Comparison of ENCODE assay signal across 8 cellular contexts in genomic region chr16:25051446-25052160, GRCh38. TPM values are rescaled to one million over a fixed set of nuclear protein-coding genes. Genes with fewer than 3 reads are reported as not detected.
A peak's percentile ranks its signal among the peaks of the same experiment; 100 is the strongest.
DNase-seq lines count a peak whose midpoint lies in the region; ATAC-seq, FAIRE-seq and TF ChIP-seq lines count a peak whose summit lies in the region.

No MANE protein-coding gene starts in this region.

- no peak overlapping the region for H3K27ac ChIP-seq in HCT116 (ENCODE audit: low read depth, low read length)
- no peak overlapping the region for H3K27ac ChIP-seq in foreskin keratinocyte
- H3K27ac ChIP-seq in small intestine (ENCODE audit: low read depth in 1 of 2, low read length in 1 of 2): peak overlapping the region in 1 of 2 donors; percentile 66

- no peaks in the 10 kb centered on the region for H3K9me3 ChIP-seq in HCT116 (ENCODE audit: control insufficient read depth in 1 of 2, insufficient read depth in 1 of 2, low read depth in 1 of 2, low read length in 2 of 2)
- no peaks in the 10 kb centered on the region for H3K9me3 ChIP-seq in small intestine (ENCODE audit: control insufficient read depth, low read depth)

- H3K27ac Mint-ChIP-seq in activated CD8-positive, alpha-beta T cell treated with anti-CD3 and anti-CD28 coated beads, Interleukin-2, amount 10 ng/mL, durations not matched to agents 7 days and 5 days: peak overlapping the region; percentile 72

- no peak overlapping the region for H3K9ac ChIP-seq in HCT116 (ENCODE audit: low read length)

- BruUV-seq in HCT116 (replicated peaks; lab: Mats Ljungman, UMichigan): no TSS peak

- H3K4me2 ChIP-seq in HCT116 (ENCODE audit: low read length): peak overlapping the region; percentile 27

- TF ChIP-seq POLR2A in HCT116 (IDR thresholded peaks at IDR 0.05; ENCODE audit: borderline replicate concordance, extremely low read depth, insufficient read depth, insufficient read length): no peak

- H3K9me3 Mint-ChIP-seq in activated CD8-positive, alpha-beta T cell treated with anti-CD3 and anti-CD28 coated beads, Interleukin-2, amount 10 ng/mL, durations not matched to agents 7 days and 5 days (ENCODE audit: insufficient read depth): no peaks in the 10 kb centered on the region

- 19 to 22% (median 19%) methylated on average over 7 of the region's 7 CpGs for whole genome bisulfite sequencing in small intestine, 3 donors

- intact Hi-C loops in HCT116 (cut with micrococcal nuclease): loop anchor here (10.0 kb wide), 1 partner anchor 203 kb away; the partner anchor contains the start of gene ZKSCAN2

- RAD21 ChIA-PET in HCT116 (lab: Charles Lee; ENCODE audit: low non-redundant PET in 1 of 2, low total read pairs in 2 of 2, uncharacterized antibody in 2 of 2, unreplicated experiment in 2 of 2): no interaction called here

- no peak for TF ChIP-seq CTCF in HCT116 (IDR thresholded peaks at IDR 0.05 in 2 of 3, conservative IDR thresholded peaks at IDR 0.05 in 1 of 3; ENCODE audit: borderline replicate concordance in 1 of 3, insufficient read depth in 1 of 3, low read depth in 2 of 3, low read length in 2 of 3)
- TF ChIP-seq CTCF in foreskin keratinocyte (conservative IDR thresholded peaks at IDR 0.05): no peak

- H3K27me3 Mint-ChIP-seq in activated CD8-positive, alpha-beta T cell treated with anti-CD3 and anti-CD28 coated beads, Interleukin-2, amount 10 ng/mL, durations not matched to agents 7 days and 5 days (ENCODE audit: low read depth): no peaks in the 10 kb centered on the region

- POLR2A ChIA-PET in HCT116 (lab: Charles Lee): interaction anchor here (1.2 kb wide), 1 partner anchor 37 kb away, joined by 5 read pairs; the partner anchor contains the start of gene ARHGAP17
- POLR2A ChIA-PET in activated CD8-positive, alpha-beta T cell treated with anti-CD3 and anti-CD28 coated beads, Interleukin-2, amount 10 ng/mL, durations not matched to agents 7 days and 5 days (lab: Charles Lee): interaction anchor here (0.9 to 5.2 kb wide), 6 partner anchors 9 to 60 kb away, joined by 4 to 50 read pairs (median 6); partner anchors contain the start of genes ARHGAP17 and LCMT1

- H3K4me3 ChIP-seq in HCT116 (replicated peaks in 1 of 2; ENCODE audit: low read depth in 1 of 2, low read length in 2 of 2) (no peak overlapping the region), small intestine (ENCODE audit: low read depth in 1 of 2, low read length in 2 of 2) (no peak overlapping the region)

- H3K4me1 ChIP-seq in HCT116 (ENCODE audit: control insufficient read depth in 1 of 2, insufficient read depth in 2 of 2, low read length in 2 of 2) (peaks cover 25 to 47% of the 10 kb centered on the region in 2 experiments), foreskin keratinocyte (peaks cover 11% of the 10 kb centered on the region), small intestine (ENCODE audit: control insufficient read depth in 2 of 2, insufficient read depth in 1 of 2, low read depth in 1 of 2, low read length in 1 of 2) (peaks cover 0 to 4% of the 10 kb centered on the region in 2 donors)

- no peaks in the 10 kb centered on the region for H4K20me1 ChIP-seq in HCT116 (ENCODE audit: insufficient read depth)

- no peak for ATAC-seq in HCT116
- peak; percentile 16 for ATAC-seq in activated CD8-positive, alpha-beta T cell treated with anti-CD3 and anti-CD28 coated beads, Interleukin-2, amount 10 ng/mL, durations not matched to agents 7 days and 5 days
- peak; percentile 1 for ATAC-seq in foreskin keratinocyte
- no peak for ATAC-seq in GM18909 (IDR thresholded peaks at IDR 0.05; ENCODE audit: poor library complexity, unreplicated experiment)
- no peak for ATAC-seq in GM18858 (IDR thresholded peaks at IDR 0.05; ENCODE audit: unreplicated experiment)

- H3K36me3 Mint-ChIP-seq in activated CD8-positive, alpha-beta T cell treated with anti-CD3 and anti-CD28 coated beads, Interleukin-2, amount 10 ng/mL, durations not matched to agents 7 days and 5 days (ENCODE audit: low read depth): no peaks in the 10 kb centered on the region

- peaks cover 53% of the 10 kb centered on the region for H3K4me1 Mint-ChIP-seq in activated CD8-positive, alpha-beta T cell treated with anti-CD3 and anti-CD28 coated beads, Interleukin-2, amount 10 ng/mL, durations not matched to agents 7 days and 5 days (ENCODE audit: low read depth)

- no peaks in the 10 kb centered on the region for H3K79me2 ChIP-seq in HCT116 (ENCODE audit: insufficient read depth, low read length)

- DNase-seq in HCT116 (ENCODE audit: low read depth, low spot score) (no peak), foreskin keratinocyte (peak; percentile 56 to 76), small intestine (peak; percentile 9), NCI-H446 treated with DMSO at 0.1 percent for 48 hours (lab: John Stamatoyannopoulos, UW) (no peak), NCI-H1417 treated with DMSO at 0.1 percent for 48 hours (lab: John Stamatoyannopoulos, UW) (no peak)
- DNase-seq in activated CD8-positive, alpha-beta T cell treated with anti-CD3 and anti-CD28 coated beads, Interleukin-2, amount 10 ng/mL, durations not matched to agents 7 days and 5 days: no peak

- H3K36me3 ChIP-seq in HCT116 (ENCODE audit: control insufficient read depth in 1 of 2, insufficient read depth in 2 of 2, low read length in 2 of 2): no peaks in the 10 kb centered on the region
- no peaks in the 10 kb centered on the region for H3K36me3 ChIP-seq in small intestine (ENCODE audit: control insufficient read depth in 2 of 2, insufficient read depth in 2 of 2, low read length in 2 of 2)

- H3K9me2 ChIP-seq in HCT116 (ENCODE audit: insufficient read depth): no peaks in the 10 kb centered on the region

- H3K27me3 ChIP-seq in HCT116 (ENCODE audit: insufficient read depth, low read length) (no peaks in the 10 kb centered on the region), foreskin keratinocyte (no peaks in the 10 kb centered on the region), small intestine (ENCODE audit: control insufficient read depth in 2 of 2, insufficient read depth in 2 of 2, low read length in 2 of 2) (no peaks in the 10 kb centered on the region)

- H3K4me3 Mint-ChIP-seq in activated CD8-positive, alpha-beta T cell treated with anti-CD3 and anti-CD28 coated beads, Interleukin-2, amount 10 ng/mL, durations not matched to agents 7 days and 5 days: peak overlapping the region; percentile 44

- H2AFZ ChIP-seq in HCT116 (ENCODE audit: low read depth, low read length, poor library complexity, severe bottlenecking): peak overlapping the region; percentile 66

- no peak for FAIRE-seq in small intestine (lab: Jason Lieb, UNC)

- CTCF ChIA-PET in HCT116 (lab: Charles Lee): interaction anchor here (1.3 kb wide), 1 partner anchor 174 kb away, joined by 4 read pairs; no protein-coding TSS in a partner anchor
- CTCF ChIA-PET in activated CD8-positive, alpha-beta T cell treated with anti-CD3 and anti-CD28 coated beads, Interleukin-2, amount 10 ng/mL, durations not matched to agents 7 days and 5 days (lab: Charles Lee): interaction anchor here (0.6 to 3.6 kb wide), 6 partner anchors 9 to 174 kb away, joined by 3 to 43 read pairs (median 7); no protein-coding TSS in a partner anchor

- TF ChIP-seq RAD21 in HCT116 (IDR thresholded peaks at IDR 0.05; ENCODE audit: low read depth): no peak

TF ChIP-seq in HCT116, 20 proteins besides CTCF, POLR2A, EP300 and RAD21 (continues in another document):
- TF ChIP-seq FOSL1 (IDR thresholded peaks at IDR 0.05; ENCODE audit: low read depth): no peak
- no peak for TF ChIP-seq REST (IDR thresholded peaks at IDR 0.05; ENCODE audit: low read depth)

RNA-seq across cellular contexts. Expression of gene ARHGAP17, which starts 36.4 kb away (rescaled TPM):
- total RNA-seq in HCT116 (2021; ENCODE audit: unreplicated experiment) (45.5 TPM), foreskin keratinocyte (22.0 and 28.3 TPM in 2 replicates)
- 22.2 TPM in 2 replicates for polyA plus RNA-seq in HCT116 (2012)
- 10 to 100 TPM; 72.4 to 75.8 TPM for total RNA-seq in activated CD8-positive, alpha-beta T cell treated with anti-CD3 and anti-CD28 coated beads, Interleukin-2, amount 10 ng/mL, durations not matched to agents 7 days and 5 days
- polyA plus RNA-seq in foreskin keratinocyte (20.1 and 20.2 TPM in 2 replicates), small intestine (10 to 100 TPM; 37.9 to 76.7 (median 55.1) TPM)

RNA-seq across cellular contexts. Expression of gene LCMT1, which starts 59.9 kb away (rescaled TPM):
- total RNA-seq in HCT116 (2021; ENCODE audit: unreplicated experiment) (52.4 TPM), foreskin keratinocyte (28.9 and 29.6 TPM in 2 replicates)
- polyA plus RNA-seq in HCT116 (2012): 56.7 and 66.9 TPM in 2 replicates
- 10 to 100 TPM; 37.9 to 41.3 TPM for total RNA-seq in activated CD8-positive, alpha-beta T cell treated with anti-CD3 and anti-CD28 coated beads, Interleukin-2, amount 10 ng/mL, durations not matched to agents 7 days and 5 days
- polyA plus RNA-seq in foreskin keratinocyte (37.7 and 38.3 TPM in 2 replicates), small intestine (10 to 100 TPM; 27.0 to 32.9 (median 31.0) TPM)

Comparison
In these comparisons a context has a peak if more than half of its experiments do, and no peak if none do; other contexts are left out.
1. ATAC-seq: peak in activated CD8-positive, alpha-beta T cell treated with anti-CD3 and anti-CD28 coated beads, Interleukin-2, amount 10 ng/mL, durations not matched to agents 7 days and 5 days (single experiment) and foreskin keratinocyte (single experiment); none in HCT116 (single experiment), GM18909 (single experiment) and GM18858 (single experiment).
2. DNase-seq: peak in foreskin keratinocyte (2 of 2) and small intestine (single experiment); none in HCT116 (single experiment), activated CD8-positive, alpha-beta T cell treated with anti-CD3 and anti-CD28 coated beads, Interleukin-2, amount 10 ng/mL, durations not matched to agents 7 days and 5 days (single experiment), NCI-H446 treated with DMSO at 0.1 percent for 48 hours (single experiment) and NCI-H1417 treated with DMSO at 0.1 percent for 48 hours (single experiment).